10 cellular contexts compared by ENCODE assay signal in the genomic region with DNA sequence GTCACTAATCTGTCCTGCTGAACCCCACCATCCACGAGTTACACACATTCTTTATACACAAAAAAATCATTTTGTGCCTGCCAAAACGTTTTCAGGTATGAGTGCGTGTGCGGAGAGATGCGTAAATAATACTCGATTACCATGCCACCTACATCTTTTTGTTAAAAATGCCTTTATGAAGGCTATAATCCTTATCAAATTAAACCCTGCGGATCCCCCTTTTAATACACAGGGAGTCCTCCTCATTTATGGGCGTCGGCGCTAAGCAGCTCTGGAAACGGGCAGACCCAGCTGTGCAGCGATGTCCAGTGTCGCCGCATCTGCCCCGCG.
A peak's percentile ranks its signal among the peaks of the same experiment; 100 is the strongest.
DNase-seq lines count a peak whose midpoint lies in the region; TF ChIP-seq lines count a peak whose summit lies in the region.
"Had no signal": no experiment of that assay in that cellular context is flagged by ENCODE, and none has a peak within 500 bp of the region (broad histone marks: within the 10 kb centered on the region; RNA-seq: fewer than 3 reads in every experiment).

No MANE protein-coding gene starts in this region.

- H3K36me3 ChIP-seq in CD8-positive, alpha-beta memory T cell (ENCODE audit: insufficient read depth, low read length), result no peaks in the 10 kb centered on the region
- H3K36me3 ChIP-seq in prostate gland, result no peaks in the 10 kb centered on the region

- intact Hi-C loops in prostate gland (cut with DNase I), result no loop called here

- POLR2A ChIA-PET in CD8-positive, alpha-beta memory T cell (lab: Charles Lee), result no interaction called here

- H3K9me3 Mint-ChIP-seq in CD8-positive, alpha-beta memory T cell, result peaks cover 0 to 2% (median 0%) of the 10 kb centered on the region in 5 donors

- peak overlapping the region; percentile 58 to 92 (median 86) for H3K4me3 Mint-ChIP-seq in CD8-positive, alpha-beta memory T cell

- TF ChIP-seq CTCF in fibroblast of pulmonary artery (IDR thresholded peaks at IDR 0.05; ENCODE audit: low read length, missing control alignments), result no peak
- no peak for TF ChIP-seq CTCF in prostate gland (IDR thresholded peaks at IDR 0.05)

- H3K27ac ChIP-seq in CD8-positive, alpha-beta memory T cell (ENCODE audit: low read depth, low read length), result no peak overlapping the region
- no peak overlapping the region for H3K27ac ChIP-seq in prostate gland

- peaks cover 10 to 12% (median 12%) of the 10 kb centered on the region in 3 donors for H3K4me1 Mint-ChIP-seq in CD8-positive, alpha-beta memory T cell

- 10% methylated on average over 16 of the region's 16 CpGs for WGBS in prostate gland

- CTCF ChIA-PET in CD8-positive, alpha-beta memory T cell (lab: Charles Lee), result interaction anchor here (1.1 to 1.9 kb wide), 3 partner anchors 17 to 42 kb away, joined by 3 to 6 read pairs (median 3); no protein-coding TSS in a partner anchor

- H3K36me3 Mint-ChIP-seq in CD8-positive, alpha-beta memory T cell, result no peaks in the 10 kb centered on the region

- H3K4me1 ChIP-seq in CD8-positive, alpha-beta memory T cell (ENCODE audit: insufficient read depth, low read length), result peaks cover 11% of the 10 kb centered on the region
- peaks cover 6% of the 10 kb centered on the region for H3K4me1 ChIP-seq in prostate gland (replicated peaks)

- peaks cover 35 to 68% of the 10 kb centered on the region in 2 donors for H3K27me3 Mint-ChIP-seq in CD8-positive, alpha-beta memory T cell

- no peak for TF ChIP-seq POLR2A in prostate gland (IDR thresholded peaks at IDR 0.05)

- no peaks in the 10 kb centered on the region for H3K9me3 ChIP-seq in CD8-positive, alpha-beta memory T cell (ENCODE audit: low read length)
- no peaks in the 10 kb centered on the region for H3K9me3 ChIP-seq in prostate gland

- peak overlapping the region in 2 of 8 donors; percentile 62 to 75 for H3K27ac Mint-ChIP-seq in CD8-positive, alpha-beta memory T cell

- H3K27me3 ChIP-seq in CD8-positive, alpha-beta memory T cell (ENCODE audit: insufficient read depth, low read length, poor library complexity, severe bottlenecking), result peaks cover 35% of the 10 kb centered on the region
- H3K27me3 ChIP-seq in prostate gland (replicated peaks; ENCODE audit: insufficient read depth), result peaks cover 13% of the 10 kb centered on the region

- DNase-seq in CD8-positive, alpha-beta memory T cell, result no peak
- DNase-seq in Jurkat, Clone E6-1 (ENCODE audit: low read depth, low spot score), result no peak
- DNase-seq in fibroblast of pulmonary artery (ENCODE audit: low read depth) (no peak), prostate gland (ENCODE audit: low spot score) (no peak), NCI-H1417 (lab: John Stamatoyannopoulos, UW) (no peak), middle frontal gyrus (ENCODE audit: extremely low spot score, low spot score) (no peak), NCI-H146 (lab: John Stamatoyannopoulos, UW) (no peak), AG08396 (ENCODE audit: low spot score) (no peak)
- DNase-seq: foreskin melanocyte, NCI-H345 had no signal

- H3K4me3 ChIP-seq in CD8-positive, alpha-beta memory T cell (ENCODE audit: low read length), result peak overlapping the region; percentile 32
- peak overlapping the region; percentile 15; the same call in 1 of the 2 replicates for H3K4me3 ChIP-seq in Jurkat, Clone E6-1 (ENCODE audit: low read length)
- H3K4me3 ChIP-seq in fibroblast of pulmonary artery (replicated peaks; ENCODE audit: low read depth, low read length), result peak overlapping the region; percentile 22
- peak overlapping the region; percentile 20 to 32 for H3K4me3 ChIP-seq in prostate gland
